14 cellular contexts compared by ENCODE assay signal in genomic region chr17:50167371-50167770, GRCh38. TPM values are rescaled to one million over a fixed set of nuclear protein-coding genes. Genes with fewer than 3 reads are reported as not detected.
"Had no signal": no experiment of that assay in that cellular context is flagged by ENCODE, and none has a peak within 500 bp of the region (broad histone marks: within the 10 kb centered on the region; RNA-seq: fewer than 3 reads in every experiment).

No MANE protein-coding gene starts in this region.

- H3K9ac ChIP-seq: neural progenitor cell, parathyroid adenoma had no signal

- DNase-seq: activated CD4-positive, alpha-beta T cell treated with anti-CD3 and anti-CD28 coated beads, Interleukin-2, amount 50 U/mL, for 1 hour; activated CD4-positive, CD25-positive, alpha-beta regulatory T cell; dorsolateral prefrontal cortex; retina; stimulated activated CD4-positive, alpha-beta T cell treated with anti-CD3 and anti-CD28 coated beads, Interleukin-12 subunit alpha, Interleukin-12 subunit beta, amount 100 ng/mL, for 4 hours; stimulated activated naive CD4-positive, alpha-beta T cell treated with Interleukin-2 at 50 U/mL for 16 hours; upper lobe of left lung had no signal

- H3K27ac ChIP-seq: left lung, neural progenitor cell, parathyroid adenoma, upper lobe of left lung had no signal

- H3K4me3 Mint-ChIP-seq: activated naive CD4-positive, alpha-beta T cell treated with anti-CD3 and anti-CD28 coated beads, Interleukin-2, amount 50 U/mL, for 24 hours; T-helper 1 cell treated with Interleukin-12 subunit alpha and Interleukin-12 subunit beta and Interleukin-4 antibody, amounts not matched to agents 30 μg/mL and 1 μg/mL, for 36 hours had no signal

- H3K4me3 ChIP-seq: dorsolateral prefrontal cortex, left lung, neural progenitor cell, upper lobe of left lung had no signal

- H3K27me3 ChIP-seq: dorsolateral prefrontal cortex, upper lobe of left lung had no signal

- H3K9me3 ChIP-seq: left lung, upper lobe of left lung had no signal

- H3K4me2 ChIP-seq: neural progenitor cell had no signal

- ATAC-seq: left lung had no signal

- H3K36me3 Mint-ChIP-seq: activated naive CD4-positive, alpha-beta T cell treated with anti-CD3 and anti-CD28 coated beads, Interleukin-2, amount 50 U/mL, for 24 hours; brain; neural progenitor cell had no signal

- H3K27ac Mint-ChIP-seq: activated naive CD4-positive, alpha-beta T cell treated with anti-CD3 and anti-CD28 coated beads, Interleukin-2, amount 50 U/mL, for 24 hours; T-helper 1 cell treated with Interleukin-12 subunit alpha and Interleukin-12 subunit beta and Interleukin-4 antibody, amounts not matched to agents 30 μg/mL and 1 μg/mL, for 36 hours had no signal

- H2AFZ ChIP-seq: neural progenitor cell, parathyroid adenoma had no signal

- H3K27me3 Mint-ChIP-seq: activated naive CD4-positive, alpha-beta T cell treated with anti-CD3 and anti-CD28 coated beads, Interleukin-2, amount 50 U/mL, for 24 hours had no signal

- H3K9me3 Mint-ChIP-seq: activated naive CD4-positive, alpha-beta T cell treated with anti-CD3 and anti-CD28 coated beads, Interleukin-2, amount 50 U/mL, for 24 hours; brain; neural progenitor cell had no signal

- H3K4me1 ChIP-seq: parathyroid adenoma had no signal

- H3K36me3 ChIP-seq: left lung, neural progenitor cell, upper lobe of left lung had no signal

RNA-seq across cellular contexts. Expression of gene SGCA, which starts 1.6 kb away (rescaled TPM):
- total RNA-seq: cerebellum had no signal
